2 cellular contexts compared by ENCODE assay signal in the genomic region with DNA sequence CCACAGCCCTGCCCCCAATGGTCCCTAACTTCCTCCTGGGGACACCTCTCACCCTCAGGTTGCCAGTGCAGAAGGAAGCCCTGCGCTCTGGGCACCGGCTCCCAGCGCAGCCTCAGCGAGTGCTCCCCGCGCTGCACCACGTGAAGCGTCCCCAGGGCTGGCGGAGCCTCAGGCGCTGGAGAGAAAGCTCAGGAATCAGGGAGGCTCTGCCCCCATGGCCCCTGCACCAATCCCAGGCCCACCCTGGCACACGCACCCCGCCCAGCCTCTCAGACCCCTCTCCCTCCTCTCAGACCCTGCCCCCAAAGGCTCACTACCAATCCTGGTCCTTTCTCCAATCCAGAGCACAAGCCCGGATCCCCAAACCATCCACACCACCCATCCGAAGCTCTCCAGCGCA.
TF ChIP-seq lines count a peak whose summit lies in the region.

No MANE protein-coding gene starts in this region.

TF ChIP-seq in IMR-90, 13 proteins besides CTCF, POLR2A, EP300 and RAD21:
- TF ChIP-seq BHLHE40 (IDR thresholded peaks at IDR 0.05; ENCODE audit: low read depth, low read length) = no peak

TF ChIP-seq in WTC11, 78 proteins besides CTCF, POLR2A, EP300 and RAD21:
- no peak for TF ChIP-seq ZNF138 (CRISPR knock-in tag; conservative IDR thresholded peaks at IDR 0.05)
- TF ChIP-seq, protein P1, sequence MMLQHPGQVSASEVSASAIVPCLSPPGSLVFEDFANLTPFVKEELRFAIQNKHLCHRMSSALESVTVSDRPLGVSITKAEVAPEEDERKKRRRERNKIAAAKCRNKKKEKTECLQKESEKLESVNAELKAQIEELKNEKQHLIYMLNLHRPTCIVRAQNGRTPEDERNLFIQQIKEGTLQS (CRISPR knock-in tag; conservative IDR thresholded peaks at IDR 0.05) = no peak
- no peak for TF ChIP-seq NFATC4 (CRISPR knock-in tag; IDR thresholded peaks at IDR 0.05)
- no peak for TF ChIP-seq GABPB1 (CRISPR knock-in tag; IDR thresholded peaks at IDR 0.05)
- TF ChIP-seq FOXP1 (CRISPR knock-in tag; IDR thresholded peaks at IDR 0.05; ENCODE audit: borderline replicate concordance) = no peak
- TF ChIP-seq ETV6 (CRISPR knock-in tag; IDR thresholded peaks at IDR 0.05) = no peak
- no peak for TF ChIP-seq SP1 (CRISPR knock-in tag; conservative IDR thresholded peaks at IDR 0.05)
- TF ChIP-seq MAX (CRISPR knock-in tag; IDR thresholded peaks at IDR 0.05) = no peak
- no peak for TF ChIP-seq ATF1 (CRISPR knock-in tag; IDR thresholded peaks at IDR 0.05)
- no peak for TF ChIP-seq ZNF532 (CRISPR knock-in tag; IDR thresholded peaks at IDR 0.05; ENCODE audit: borderline replicate concordance)
- TF ChIP-seq PREB (CRISPR knock-in tag; IDR thresholded peaks at IDR 0.05; ENCODE audit: borderline replicate concordance) = no peak
- no peak for TF ChIP-seq PRRX2 (CRISPR knock-in tag; IDR thresholded peaks at IDR 0.05)
- TF ChIP-seq, protein P2, sequence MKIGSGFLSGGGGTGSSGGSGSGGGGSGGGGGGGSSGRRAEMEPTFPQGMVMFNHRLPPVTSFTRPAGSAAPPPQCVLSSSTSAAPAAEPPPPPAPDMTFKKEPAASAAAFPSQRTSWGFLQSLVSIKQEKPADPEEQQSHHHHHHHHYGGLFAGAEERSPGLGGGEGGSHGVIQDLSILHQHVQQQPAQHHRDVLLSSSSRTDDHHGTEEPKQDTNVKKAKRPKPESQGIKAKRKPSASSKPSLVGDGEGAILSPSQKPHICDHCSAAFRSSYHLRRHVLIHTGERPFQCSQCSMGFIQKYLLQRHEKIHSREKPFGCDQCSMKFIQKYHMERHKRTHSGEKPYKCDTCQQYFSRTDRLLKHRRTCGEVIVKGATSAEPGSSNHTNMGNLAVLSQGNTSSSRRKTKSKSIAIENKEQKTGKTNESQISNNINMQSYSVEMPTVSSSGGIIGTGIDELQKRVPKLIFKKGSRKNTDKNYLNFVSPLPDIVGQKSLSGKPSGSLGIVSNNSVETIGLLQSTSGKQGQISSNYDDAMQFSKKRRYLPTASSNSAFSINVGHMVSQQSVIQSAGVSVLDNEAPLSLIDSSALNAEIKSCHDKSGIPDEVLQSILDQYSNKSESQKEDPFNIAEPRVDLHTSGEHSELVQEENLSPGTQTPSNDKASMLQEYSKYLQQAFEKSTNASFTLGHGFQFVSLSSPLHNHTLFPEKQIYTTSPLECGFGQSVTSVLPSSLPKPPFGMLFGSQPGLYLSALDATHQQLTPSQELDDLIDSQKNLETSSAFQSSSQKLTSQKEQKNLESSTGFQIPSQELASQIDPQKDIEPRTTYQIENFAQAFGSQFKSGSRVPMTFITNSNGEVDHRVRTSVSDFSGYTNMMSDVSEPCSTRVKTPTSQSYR (CRISPR knock-in tag; IDR thresholded peaks at IDR 0.05) = no peak
- TF ChIP-seq MXD4 (CRISPR knock-in tag; IDR thresholded peaks at IDR 0.05; ENCODE audit: borderline replicate concordance) = no peak
- TF ChIP-seq ZNF263 (CRISPR knock-in tag; IDR thresholded peaks at IDR 0.05; ENCODE audit: low read depth) = no peak
- TF ChIP-seq ZNF416 (CRISPR knock-in tag; IDR thresholded peaks at IDR 0.05) = no peak
- TF ChIP-seq CREB1 (CRISPR knock-in tag; IDR thresholded peaks at IDR 0.05) = no peak
